In genomic region chr21:36902793-36903192, GRCh38 we compare ENCODE assay signal across 17 cellular contexts.
A peak's percentile ranks its signal among the peaks of the same experiment; 100 is the strongest.
DNase-seq lines count a peak whose midpoint lies in the region; ATAC-seq, FAIRE-seq and TF ChIP-seq lines count a peak whose summit lies in the region.
"Had no signal": no experiment of that assay in that cellular context is flagged by ENCODE, and none has a peak within 500 bp of the region (broad histone marks: within the 10 kb centered on the region; RNA-seq: fewer than 3 reads in every experiment).

No MANE protein-coding gene starts in this region.

- no peak for TF ChIP-seq CTCF in fibroblast of pulmonary artery (IDR thresholded peaks at IDR 0.05; ENCODE audit: low read length, missing control alignments)

- H3K27ac Mint-ChIP-seq in stimulated activated naive CD8-positive, alpha-beta T cell treated with anti-CD3 and anti-CD28 coated beads, Interleukin-15, amount 100 ng/mL, for 72 hours = no peak overlapping the region

- FAIRE-seq in RCC 7860 (lab: Jason Lieb, UNC) (no peak), GM12891 (lab: Jason Lieb, UNC) (no peak)
- FAIRE-seq: endothelial cell of umbilical vein, GM12892 had no signal

- H3K4me1 Mint-ChIP-seq in stimulated activated naive CD8-positive, alpha-beta T cell treated with anti-CD3 and anti-CD28 coated beads, Interleukin-15, amount 100 ng/mL, for 72 hours = no peaks in the 10 kb centered on the region

- TF ChIP-seq POLR2A in GM12891 (IDR thresholded peaks at IDR 0.05; ENCODE audit: low read depth, low read length) = no peak

- H3K27me3 Mint-ChIP-seq in stimulated activated naive CD8-positive, alpha-beta T cell treated with anti-CD3 and anti-CD28 coated beads, Interleukin-15, amount 100 ng/mL, for 72 hours = no peaks in the 10 kb centered on the region

- H3K9me3 Mint-ChIP-seq in stimulated activated naive CD8-positive, alpha-beta T cell treated with anti-CD3 and anti-CD28 coated beads, Interleukin-15, amount 100 ng/mL, for 72 hours = no peaks in the 10 kb centered on the region

- DNase-seq in stimulated activated naive CD8-positive, alpha-beta T cell treated with anti-CD3 and anti-CD28 coated beads, Interleukin-15, Interleukin-2, amounts not matched to agents 100 U/mL and 50 U/mL, for 24 hours = no peak
- DNase-seq in stimulated activated naive CD8-positive, alpha-beta T cell treated with anti-CD3 and anti-CD28 coated beads, Interleukin-15, amount 100 ng/mL, for 72 hours = no peak
- peak; percentile 9 for DNase-seq in RCC 7860 (ENCODE audit: low spot score)
- DNase-seq in fibroblast of pulmonary artery (ENCODE audit: low read depth) = peak; percentile 16
- no peak for DNase-seq in GM12891 (ENCODE audit: insufficient read length, low spot score)
- no peak for DNase-seq in SKM-1 (lab: John Stamatoyannopoulos, UW; ENCODE audit: unreplicated experiment)
- DNase-seq: activated effector memory CD4-positive, alpha-beta T cell treated with Interleukin-2 at 50 U/mL for 16 hours; anterior cingulate cortex; cortex of kidney; NCI-H2081 treated with DMSO at 0.1 percent for 48 hours; NCI-H526 treated with DMSO at 0.1 percent for 48 hours; OCI-M1; right cardiac atrium had no signal

- no peak overlapping the region for H3K4me3 Mint-ChIP-seq in stimulated activated naive CD8-positive, alpha-beta T cell treated with anti-CD3 and anti-CD28 coated beads, Interleukin-15, amount 100 ng/mL, for 72 hours

- H3K4me3 ChIP-seq in fibroblast of pulmonary artery (replicated peaks; ENCODE audit: low read depth, low read length) = no peak overlapping the region

- ATAC-seq in stimulated activated naive CD8-positive, alpha-beta T cell treated with anti-CD3 and anti-CD28 coated beads, Interleukin-15, Interleukin-2, amounts not matched to agents 100 U/mL and 50 U/mL, for 24 hours = peak; percentile 36
- ATAC-seq in stimulated activated naive CD8-positive, alpha-beta T cell treated with anti-CD3 and anti-CD28 coated beads, Interleukin-15, amount 100 ng/mL, for 72 hours = no peak
- ATAC-seq in HG02571 (IDR thresholded peaks at IDR 0.05; ENCODE audit: unreplicated experiment) = no peak
- ATAC-seq in HG03039 (IDR thresholded peaks at IDR 0.05; ENCODE audit: unreplicated experiment) = no peak
- ATAC-seq: right cardiac atrium had no signal

TF ChIP-seq in GM12891, 5 proteins besides CTCF, POLR2A, EP300 and RAD21:
- TF ChIP-seq POU2F2 (IDR thresholded peaks at IDR 0.05; ENCODE audit: low read depth, low read length) = no peak
- TF ChIP-seq TAF1 (IDR thresholded peaks at IDR 0.05; ENCODE audit: low read depth, low read length) = no peak
- no peak for TF ChIP-seq SPI1 (IDR thresholded peaks at IDR 0.05; ENCODE audit: low read depth, low read length)
- TF ChIP-seq PAX5 (IDR thresholded peaks at IDR 0.05; ENCODE audit: insufficient read depth, low read length, severe bottlenecking) = no peak

Comparison
In these comparisons a context has a peak if more than half of its experiments do, and no peak if none do; other contexts are left out.
1. DNase-seq: peak in RCC 7860 (single experiment) and fibroblast of pulmonary artery (single experiment); none in stimulated activated naive CD8-positive, alpha-beta T cell treated with anti-CD3 and anti-CD28 coated beads, Interleukin-15, Interleukin-2, amounts not matched to agents 100 U/mL and 50 U/mL, for 24 hours (single experiment), stimulated activated naive CD8-positive, alpha-beta T cell treated with anti-CD3 and anti-CD28 coated beads, Interleukin-15, amount 100 ng/mL, for 72 hours (0 of 2), GM12891 (single experiment) and SKM-1 (single experiment).